8 cellular contexts compared by ENCODE assay signal in the genomic region with DNA sequence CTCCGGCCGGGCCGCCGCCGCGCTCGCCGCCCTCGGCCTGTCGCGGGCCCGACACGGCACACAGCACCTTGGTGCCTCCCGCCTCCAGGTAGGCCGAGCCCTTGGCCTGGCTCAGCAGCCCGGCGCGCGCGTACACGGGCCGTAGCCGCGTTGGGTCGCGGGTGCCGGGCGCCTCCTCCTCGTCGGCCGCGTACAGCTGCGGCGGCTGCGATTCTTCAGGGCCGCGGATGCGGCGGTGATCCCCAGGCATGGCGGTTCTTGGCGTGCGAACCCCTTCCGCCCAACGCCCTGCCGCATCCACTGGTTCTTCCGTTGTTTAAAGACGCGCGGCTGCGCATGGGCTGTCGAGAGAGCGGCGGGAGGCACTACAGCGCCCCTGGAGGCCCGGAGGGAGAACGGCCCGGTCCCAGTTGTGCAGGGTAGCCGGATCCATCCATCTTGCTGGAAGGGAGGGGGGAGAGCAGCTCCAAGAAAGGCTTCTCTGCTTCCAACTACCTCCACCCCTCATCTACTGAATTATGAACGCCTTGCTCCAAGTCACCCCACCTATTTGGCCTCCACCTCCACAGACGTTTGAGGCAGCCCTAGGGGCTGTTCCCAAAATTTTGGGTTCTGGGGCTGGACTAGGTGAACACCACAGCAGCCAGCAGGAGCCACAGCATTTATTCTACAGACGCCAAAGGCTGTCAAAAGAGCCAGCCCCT. TPM values are rescaled to one million over a fixed set of nuclear protein-coding genes. Genes with fewer than 3 reads are reported as not detected.
DNase-seq lines count a peak whose midpoint lies in the region; ATAC-seq, FAIRE-seq and TF ChIP-seq lines count a peak whose summit lies in the region.

A gene (minus strand): TSS at position 290 of the 704 bp plus-strand sequence. CDS start 40 bp downstream, at position 250.

- H3K4me1 ChIP-seq in heart left ventricle, result peaks cover 0 to 27% (median 20%) of the 10 kb centered on the region in 12 donors

- TF ChIP-seq POLR2A in GM12892 (IDR thresholded peaks at IDR 0.05; ENCODE audit: low read depth, low read length) (peak; percentile 93), heart left ventricle (IDR thresholded peaks at IDR 0.05) (peak in 1 of 2 donors; percentile 68)

- H3K27ac ChIP-seq in heart left ventricle, result peak within 1 kb of the TSS; percentile 7 to 93 (median 86)

- DNase-seq in GM12892 (ENCODE audit: insufficient read length) (peak; percentile 91), NCI-H1436 (lab: John Stamatoyannopoulos, UW) (peak; percentile 92), SW480 (ENCODE audit: low spot score) (peak; percentile 94), heart left ventricle (peak; percentile 90 to 96 (median 94)), posterior cingulate gyrus (peak; percentile 84 to 98 (median 90)), type B pancreatic cell (ENCODE audit: extremely low spot score, unreplicated experiment) (peak; percentile 95)
- peak; percentile 93 for DNase-seq in activated naive CD8-positive, alpha-beta T cell treated with anti-CD3 and anti-CD28 coated beads, Interleukin-2, amount 50 U/mL, for 24 hours

- TF ChIP-seq CTCF in heart left ventricle (IDR thresholded peaks at IDR 0.05) (peak; percentile 82 to 98 (median 94)), type B pancreatic cell (conservative IDR thresholded peaks at IDR 0.05) (peak; percentile 94)

- peak; percentile 85 for ATAC-seq in HG02852 (IDR thresholded peaks at IDR 0.05; ENCODE audit: unreplicated experiment)
- ATAC-seq in activated naive CD8-positive, alpha-beta T cell treated with anti-CD3 and anti-CD28 coated beads, Interleukin-2, amount 50 U/mL, for 24 hours, result peak; percentile 91
- ATAC-seq in heart left ventricle, result peak; percentile 96 to 99 (median 98)

- peak; percentile 82 for FAIRE-seq in GM12892 (lab: Jason Lieb, UNC)

- H3K4me3 Mint-ChIP-seq in activated naive CD8-positive, alpha-beta T cell treated with anti-CD3 and anti-CD28 coated beads, Interleukin-2, amount 50 U/mL, for 24 hours, result peak within 1 kb of the TSS; percentile 88
- H3K4me3 Mint-ChIP-seq in type B pancreatic cell, result peak within 1 kb of the TSS; percentile 93

- peak within 1 kb of the TSS; percentile 64 to 98 (median 82) for H3K4me3 ChIP-seq in heart left ventricle

- H3K27ac Mint-ChIP-seq in activated naive CD8-positive, alpha-beta T cell treated with anti-CD3 and anti-CD28 coated beads, Interleukin-2, amount 50 U/mL, for 24 hours, result peak within 1 kb of the TSS; percentile 91
- H3K27ac Mint-ChIP-seq in type B pancreatic cell, result peak within 1 kb of the TSS; percentile 93

- H3K4me1 Mint-ChIP-seq in activated naive CD8-positive, alpha-beta T cell treated with anti-CD3 and anti-CD28 coated beads, Interleukin-2, amount 50 U/mL, for 24 hours, result peaks cover 30% of the 10 kb centered on the region
- peaks cover 4% of the 10 kb centered on the region for H3K4me1 Mint-ChIP-seq in type B pancreatic cell (ENCODE audit: unreplicated experiment)

- H3K27me3 Mint-ChIP-seq in activated naive CD8-positive, alpha-beta T cell treated with anti-CD3 and anti-CD28 coated beads, Interleukin-2, amount 50 U/mL, for 24 hours, result no peaks in the 10 kb centered on the region
- no peaks in the 10 kb centered on the region for H3K27me3 Mint-ChIP-seq in type B pancreatic cell

- peaks cover 45% of the 10 kb centered on the region for H3K36me3 Mint-ChIP-seq in activated naive CD8-positive, alpha-beta T cell treated with anti-CD3 and anti-CD28 coated beads, Interleukin-2, amount 50 U/mL, for 24 hours (ENCODE audit: low read depth)
- peaks cover 11% of the 10 kb centered on the region for H3K36me3 Mint-ChIP-seq in type B pancreatic cell

- intact Hi-C loops in heart left ventricle (cut with DNase I) (no loop called here), posterior cingulate gyrus (cut with DNase I) (loop anchor here (10.0 kb wide), 1 partner anchor 137 kb away; a partner anchor contains a TSS)

- no peaks in the 10 kb centered on the region for H3K9me3 ChIP-seq in heart left ventricle

- no peaks in the 10 kb centered on the region for H3K27me3 ChIP-seq in heart left ventricle

- no peaks in the 10 kb centered on the region for H3K9me3 Mint-ChIP-seq in activated naive CD8-positive, alpha-beta T cell treated with anti-CD3 and anti-CD28 coated beads, Interleukin-2, amount 50 U/mL, for 24 hours
- H3K9me3 Mint-ChIP-seq in type B pancreatic cell, result no peaks in the 10 kb centered on the region

- 2 to 10% (median 6%) methylated on average over 14 to 61 of the region's 61 CpGs for WGBS in heart left ventricle, 4 donors

- H3K36me3 ChIP-seq in heart left ventricle, result peaks cover 0 to 76% (median 51%) of the 10 kb centered on the region in 9 donors

RNA-seq across cellular contexts. Expression of the gene that starts here (rescaled TPM):
- polyA plus RNA-seq in GM12892 (2012; ENCODE audit: missing spikeins), result 7.1 TPM
- total RNA-seq in heart left ventricle (10 to 100 TPM; 10.5 to 19.2 (median 15.4) TPM), type B pancreatic cell (ENCODE audit: low replicate concordance) (22.0 and 27.5 TPM in 2 replicates)
- polyA plus RNA-seq in heart left ventricle, result 10 to 100 TPM in 1 of 2 donors, 1 to 10 TPM in 1; 7.1 to 12.0 TPM

Comparison
In these comparisons a context has a peak if more than half of its experiments do, and no peak if none do; other contexts are left out.
1. Peak in every context shown above with its lines: DNase-seq, ATAC-seq, H3K4me3 ChIP-seq and H3K27ac ChIP-seq.